12 cellular contexts compared by ENCODE assay signal in the genomic region with DNA sequence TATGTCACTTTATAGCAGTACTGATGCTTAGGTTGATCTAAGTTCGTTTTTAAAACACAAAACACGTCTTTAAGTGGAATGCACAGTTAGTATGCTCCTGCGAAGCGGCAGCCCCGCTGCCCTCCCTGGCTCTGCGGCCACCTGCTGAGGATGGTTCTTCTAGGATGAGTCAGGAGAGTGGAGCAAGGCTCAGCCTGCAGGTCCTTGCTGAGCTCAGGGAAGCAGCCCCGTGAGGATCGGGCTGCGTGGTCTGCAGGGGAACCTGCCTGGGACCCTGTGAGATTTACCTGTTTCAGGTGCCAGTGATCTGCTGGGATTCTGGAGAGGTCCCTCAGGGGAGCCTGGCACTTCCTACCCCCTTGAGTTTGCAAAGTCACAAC. TPM values are rescaled to one million over a fixed set of nuclear protein-coding genes. Genes with fewer than 3 reads are reported as not detected.
DNase-seq lines count a peak whose midpoint lies in the region; ATAC-seq, FAIRE-seq and TF ChIP-seq lines count a peak whose summit lies in the region.
"Had no signal": no experiment of that assay in that cellular context is flagged by ENCODE, and none has a peak within 500 bp of the region (broad histone marks: within the 10 kb centered on the region; RNA-seq: fewer than 3 reads in every experiment).

No MANE protein-coding gene starts in this region.

- H3F3A ChIP-seq in GM23248 (ENCODE audit: insufficient read depth): peaks cover 47% of the 10 kb centered on the region

- 89 to 94% methylated on average over 9 of the region's 9 CpGs for WGBS in GM23248 (ENCODE audit: low coverage in 1 of 2, low lambda C conversion rate in 2 of 2, missing lambda C conversion rate in 2 of 2), 2 experiments
- WGBS in H1 (ENCODE audit: extremely low coverage in 1 of 2, insufficient coverage in 1 of 2, insufficient read length in 1 of 2, insufficient replicate concordance in 2 of 2, low coverage in 1 of 2, low lambda C conversion rate in 2 of 2, missing lambda C conversion rate in 1 of 2), 2 experiments: 67% methylated on average over 9 of the region's 9 CpGs; no CpG with 5 or more reads in 1 of the 2 experiments
- WGBS in psoas muscle, 3 donors: 94 to 95% (median 95%) methylated on average over 9 of the region's 9 CpGs

- no peaks in the 10 kb centered on the region for H3K27me3 ChIP-seq in GM23248 (replicated peaks; ENCODE audit: insufficient read depth)
- H3K27me3 ChIP-seq in OCI-LY3 (ENCODE audit: low read depth, low read length): no peaks in the 10 kb centered on the region
- no peaks in the 10 kb centered on the region for H3K27me3 ChIP-seq in H1 (replicated peaks in 1 of 4; ENCODE audit: control insufficient read depth in 3 of 4, extremely low read depth in 1 of 4, insufficient read depth in 3 of 4, low read length in 3 of 4)
- no peaks in the 10 kb centered on the region for H3K27me3 ChIP-seq in psoas muscle (ENCODE audit: insufficient read depth in 3 of 3, low read length in 2 of 3)
- no peaks in the 10 kb centered on the region for H3K27me3 ChIP-seq in Peyer's patch
- H3K27me3 ChIP-seq: pancreas had no signal

- peaks cover 41% of the 10 kb centered on the region for H3K4me1 ChIP-seq in GM23248 (ENCODE audit: insufficient read depth)
- H3K4me1 ChIP-seq in OCI-LY3 (ENCODE audit: low read length): peaks cover 64% of the 10 kb centered on the region
- H3K4me1 ChIP-seq in H1 (replicated peaks in 1 of 4; ENCODE audit: control insufficient read depth in 3 of 4, insufficient read depth in 4 of 4, low read length in 3 of 4): peaks cover 0 to 10% (median 6%) of the 10 kb centered on the region in 4 experiments; a peak in 5 of 7 replicates
- peaks cover 45% of the 10 kb centered on the region for H3K4me1 ChIP-seq in psoas muscle
- peaks cover 0 to 22% (median 0%) of the 10 kb centered on the region in 4 donors for H3K4me1 ChIP-seq in Peyer's patch

- intact Hi-C loops in psoas muscle (cut with DNase I): loop anchor here in 1 of 2 donors (5.0 kb wide), 1 partner anchor 52 kb away; no protein-coding TSS in a partner anchor

- H3K14ac ChIP-seq in H1 (ENCODE audit: insufficient read length): no peak overlapping the region

- no peak for TF ChIP-seq EP300 in H1 (IDR thresholded peaks at IDR 0.05; ENCODE audit: borderline replicate concordance in 1 of 2, low read depth in 2 of 2, low read length in 2 of 2)

- H2BK120ac ChIP-seq in H1 (replicated peaks; ENCODE audit: low read depth, low read length): no peak overlapping the region

- H3K4me3 ChIP-seq in GM23248 (no peak overlapping the region), OCI-LY3 (ENCODE audit: low read length) (peak overlapping the region; percentile 78), H1 (ENCODE audit: extremely low read depth in 1 of 4, insufficient read depth in 2 of 4, low read depth in 3 of 4, low read length in 4 of 4) (no peak overlapping the region), psoas muscle (no peak overlapping the region), Peyer's patch (no peak overlapping the region)
- H3K4me3 ChIP-seq: pancreas had no signal

- H3K9ac ChIP-seq in GM23248: peak overlapping the region; percentile 64; the same call in 1 of the 2 replicates
- H3K9ac ChIP-seq in OCI-LY3 (ENCODE audit: low read length): peak overlapping the region; percentile 62; the same call in 1 of the 2 replicates
- H3K9ac ChIP-seq in H1 (replicated peaks in 1 of 4; ENCODE audit: extremely low read depth in 1 of 4, low read depth in 3 of 4, low read length in 3 of 4): no peak overlapping the region

- no peak for FAIRE-seq in H1 (lab: Jason Lieb, UNC)
- FAIRE-seq: keratinocyte, pancreas had no signal

- no peak overlapping the region for H2BK20ac ChIP-seq in H1 (ENCODE audit: low read length)

- H3K27ac ChIP-seq in GM23248 (no peak overlapping the region), OCI-LY3 (ENCODE audit: low read length) (peak overlapping the region; percentile 90), H1 (ENCODE audit: low read depth, low read length) (0 out of 2 replicates have a peak overlapping the region, but pooled peaks have one; percentile 2), psoas muscle (peak overlapping the region; percentile 98), Peyer's patch (peak overlapping the region in 1 of 4 donors; percentile 5)

- H2AFZ ChIP-seq in GM23248: no peak overlapping the region
- no peak overlapping the region for H2AFZ ChIP-seq in OCI-LY3 (ENCODE audit: low read depth, low read length)
- H2AFZ ChIP-seq in H1 (ENCODE audit: low read length): no peak overlapping the region

- TF ChIP-seq POLR2A in H1 (IDR thresholded peaks at IDR 0.05; ENCODE audit: control extremely low read depth in 1 of 2, low read depth in 2 of 2, low read length in 2 of 2) (no peak), Peyer's patch (IDR thresholded peaks at IDR 0.05) (no peak)

- no peaks in the 10 kb centered on the region for H3K9me2 ChIP-seq in GM23248 (ENCODE audit: insufficient read depth)

- TF ChIP-seq RAD21 in H1 (IDR thresholded peaks at IDR 0.05 in 1 of 2, conservative IDR thresholded peaks at IDR 0.05 in 1 of 2; ENCODE audit: low read depth in 2 of 2, low read length in 2 of 2): no peak

- no peaks in the 10 kb centered on the region; the same call in 1 of the 2 replicates for H3K79me1 ChIP-seq in H1 (ENCODE audit: low read depth, low read length)

- H4K20me1 ChIP-seq in GM23248 (ENCODE audit: insufficient read depth) (no peaks in the 10 kb centered on the region), OCI-LY3 (ENCODE audit: insufficient read depth, low read length) (no peaks in the 10 kb centered on the region), H1 (replicated peaks in 1 of 2; ENCODE audit: control insufficient read depth in 1 of 2, insufficient read depth in 2 of 2, low read length in 2 of 2) (peaks cover 2 to 3% of the 10 kb centered on the region in 2 experiments)

- H3K36me3 ChIP-seq in GM23248 (ENCODE audit: low read depth) (peaks cover 11% of the 10 kb centered on the region; the same call in 1 of the 2 replicates), OCI-LY3 (replicated peaks; ENCODE audit: low read depth, low read length) (peaks cover 8% of the 10 kb centered on the region), H1 (ENCODE audit: control insufficient read depth in 2 of 4, insufficient read depth in 4 of 4, low read length in 3 of 4) (no peaks in the 10 kb centered on the region), psoas muscle (ENCODE audit: insufficient read depth in 1 of 2, low read depth in 1 of 2) (no peaks in the 10 kb centered on the region), Peyer's patch (no peaks in the 10 kb centered on the region)
- H3K36me3 ChIP-seq: pancreas had no signal

- no peak overlapping the region for H4K5ac ChIP-seq in H1 (ENCODE audit: insufficient read length, low read depth, low read length)

- H3K4ac ChIP-seq in H1 (replicated peaks; ENCODE audit: insufficient read length, low read depth, low read length): no peak overlapping the region

- no peak overlapping the region for H4K8ac ChIP-seq in H1 (ENCODE audit: extremely low read depth, insufficient read depth, low read length)

- H3K18ac ChIP-seq in H1 (ENCODE audit: extremely low read depth, low read length): peak overlapping the region; percentile 71

- H3K4me2 ChIP-seq in GM23248 (ENCODE audit: unreplicated experiment) (no peak overlapping the region), OCI-LY3 (ENCODE audit: low read length) (peak overlapping the region; percentile 100), H1 (ENCODE audit: insufficient read depth in 1 of 2, low read depth in 2 of 2, low read length in 2 of 2) (no peak overlapping the region; a peak in 1 of 4 replicates)

- in situ Hi-C loops in GM23248 (cut with MboI): no loop called here

- DNase-seq in GM23248 (no peak), H1 (ENCODE audit: low read depth in 1 of 2, low spot score in 2 of 2) (no peak), psoas muscle (no peak), Peyer's patch (no peak), NCI-H1436 treated with DMSO at 0.1 percent for 48 hours (lab: John Stamatoyannopoulos, UW) (no peak)
- DNase-seq: activated naive CD4-positive, alpha-beta T cell treated with anti-CD3 and anti-CD28 coated beads, Interleukin-2, amount 50 U/mL, for 16 hours; DND-41; T1000 had no signal

- H3K23me2 ChIP-seq in H1 (ENCODE audit: low read depth, low read length): peaks cover 3% of the 10 kb centered on the region; the same call in 1 of the 2 replicates

- CTCF ChIA-PET in H1 (lab: Charles Lee; ENCODE audit: partially characterized antibody): interaction anchor here (2.6 to 3.3 kb wide), 2 partner anchors 12 to 33 kb away, joined by 11 to 15 read pairs; no protein-coding TSS in a partner anchor

- no peaks in the 10 kb centered on the region for H3K9me3 ChIP-seq in GM23248 (ENCODE audit: low read depth)
- H3K9me3 ChIP-seq in OCI-LY3 (ENCODE audit: insufficient read depth, low read length): no peaks in the 10 kb centered on the region
- no peaks in the 10 kb centered on the region for H3K9me3 ChIP-seq in H1 (ENCODE audit: insufficient read depth in 2 of 2, low read depth in 1 of 2, low read length in 1 of 2)
- H3K9me3 ChIP-seq in psoas muscle: no peaks in the 10 kb centered on the region
- H3K9me3 ChIP-seq in Peyer's patch: no peaks in the 10 kb centered on the region
- H3K9me3 ChIP-seq: pancreas had no signal

- no peak overlapping the region for H2BK15ac ChIP-seq in H1 (ENCODE audit: low read length)

- no peak for ATAC-seq in psoas muscle
- ATAC-seq in GM18519 (IDR thresholded peaks at IDR 0.05; ENCODE audit: low FRiP score, unreplicated experiment): no peak
- ATAC-seq: pancreas had no signal

- peaks cover 74% of the 10 kb centered on the region for H3K79me2 ChIP-seq in GM23248 (ENCODE audit: insufficient read depth)
- H3K79me2 ChIP-seq in OCI-LY3 (ENCODE audit: low read length): 0 out of 2 replicates have a peak, but pooled peaks cover 4% of the 10 kb centered on the region
- H3K79me2 ChIP-seq in H1 (ENCODE audit: control insufficient read depth in 1 of 2, insufficient read depth in 2 of 2, low read length in 2 of 2): no peaks in the 10 kb centered on the region

- TF ChIP-seq CTCF in OCI-LY3 (IDR thresholded peaks at IDR 0.05; ENCODE audit: low read depth, low read length) (no peak), H1 (IDR thresholded peaks at IDR 0.05; ENCODE audit: control extremely low read depth in 1 of 3, insufficient read depth in 1 of 3, low read depth in 1 of 3, low read length in 3 of 3) (no peak), psoas muscle (IDR thresholded peaks at IDR 0.05) (no peak), Peyer's patch (IDR thresholded peaks at IDR 0.05) (no peak)

- no peak overlapping the region for H2BK5ac ChIP-seq in H1 (ENCODE audit: low read depth, low read length)

- POLR2A ChIA-PET in H1 (lab: Charles Lee; ENCODE audit: partially characterized antibody): interaction anchor here (1.2 to 1.3 kb wide), 2 partner anchors 8 to 11 kb away, joined by 4 read pairs; no protein-coding TSS in a partner anchor

- H3K23ac ChIP-seq in H1 (ENCODE audit: insufficient read length): no peak overlapping the region

- H2BK12ac ChIP-seq in H1 (ENCODE audit: low read depth, low read length): no peak overlapping the region

- H4K91ac ChIP-seq in H1 (replicated peaks; ENCODE audit: insufficient read length, low read length): no peak overlapping the region

- no peak overlapping the region for H2AK5ac ChIP-seq in H1 (ENCODE audit: low read depth, low read length)

- H3K56ac ChIP-seq in H1 (replicated peaks; ENCODE audit: insufficient read length, low read depth, low read length): no peak overlapping the region

RNA-seq across cellular contexts. Expression of gene SYNJ2, which starts 57.5 kb away (rescaled TPM):
- total RNA-seq in GM23248 (2014; rRNA removed; shearing (Covaris generic)): 25.3 and 28.6 TPM in 2 replicates
- polyA plus RNA-seq in GM23248 (2016; fragmentation: Nextera tagmentation; extraction: Ambion mirVana): 17.6 and 20.5 TPM in 2 replicates
- total RNA-seq in H1 (2021; fragmentation: NEBNext Ultra II Directional; extraction: Animal tissue kit (Norgen Biotek cat#: 25700)): 13.5 and 13.9 TPM in 2 replicates
- polyA plus RNA-seq in H1 (2011; rRNA removed): 3.7 TPM in 2 replicates
- polyA plus RNA-seq in H1 (2011; cell fraction: cytosol; rRNA removed): 3.4 TPM
- polyA plus RNA-seq in H1 (2011; cell fraction: nucleus; rRNA removed): 8.0 TPM
- polyA plus RNA-seq in H1 (2012, experiment 1 of 2): 4.8 to 6.4 TPM (median 5.5 TPM) in 4 replicates
- 2.3 TPM for polyA plus RNA-seq in H1 (2012, experiment 2 of 2)
- polyA plus RNA-seq in H1 (2013, experiment 1 of 2): 6.1 TPM
- polyA plus RNA-seq in H1 (2013, experiment 2 of 2): 5.8 TPM
- 8.9 and 9.5 TPM in 2 replicates for polyA minus RNA-seq in H1 (2011; rRNA and poly(A)+ RNA removed)
- polyA minus RNA-seq in H1 (2011; cell fraction: cytosol; rRNA and poly(A)+ RNA removed): 5.3 TPM
- 6.2 TPM for polyA minus RNA-seq in H1 (2011; cell fraction: nucleus; rRNA and poly(A)+ RNA removed)
- 10 to 100 TPM in 2 of 4 donors, 1 to 10 TPM in 2; 2.6 to 30.2 (median 12.4) TPM for total RNA-seq in psoas muscle
- polyA plus RNA-seq in psoas muscle: 1 to 10 TPM; 3.2 to 8.1 (median 6.1) TPM
- total RNA-seq in Peyer's patch: 10 to 100 TPM; 26.8 to 47.2 (median 34.0) TPM

Comparison
In these comparisons a context has a peak if more than half of its experiments do, and no peak if none do; other contexts are left out.
1. H3K9ac ChIP-seq: peak in GM23248 (single experiment) and OCI-LY3 (single experiment); none in H1 (0 of 4).